13 cellular contexts compared by ENCODE assay signal in the genomic region with DNA sequence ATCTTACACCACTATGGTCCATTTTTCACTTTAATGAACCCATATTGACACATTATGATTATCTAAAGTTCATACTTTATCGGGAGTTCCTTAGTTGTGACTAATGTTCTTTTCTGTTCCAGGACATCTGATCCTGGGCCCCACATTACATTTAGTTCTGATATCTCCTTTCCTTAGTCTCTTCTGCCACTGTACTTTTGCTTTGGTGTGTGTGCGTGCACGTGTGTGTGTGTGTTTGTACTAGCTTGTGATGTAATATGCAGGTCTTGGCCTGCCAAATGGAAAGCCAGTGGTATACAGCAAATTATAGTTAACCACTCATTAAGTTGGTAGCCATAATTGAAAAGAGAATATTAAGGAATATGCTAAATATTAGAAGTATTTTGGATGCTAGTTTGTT.
DNase-seq lines count a peak whose midpoint lies in the region; ATAC-seq, FAIRE-seq and TF ChIP-seq lines count a peak whose summit lies in the region.
"Had no signal": no experiment of that assay in that cellular context is flagged by ENCODE, and none has a peak within 500 bp of the region (broad histone marks: within the 10 kb centered on the region; RNA-seq: fewer than 3 reads in every experiment).

No MANE protein-coding gene starts in this region.

- no peaks in the 10 kb centered on the region for H3K27me3 Mint-ChIP-seq in astrocyte (ENCODE audit: low read depth, unreplicated experiment)

- no peak for ATAC-seq in upper lobe of left lung (ENCODE audit: low FRiP score in 2 of 2)

- peaks cover 7% of the 10 kb centered on the region for H3K9me3 Mint-ChIP-seq in astrocyte (ENCODE audit: unreplicated experiment)

- no peaks in the 10 kb centered on the region for H3K36me3 ChIP-seq in ACC112 (ENCODE audit: insufficient read depth, low read length)
- no peaks in the 10 kb centered on the region for H3K36me3 ChIP-seq in astrocyte (ENCODE audit: insufficient read depth, low read length)
- H3K36me3 ChIP-seq in upper lobe of left lung: no peaks in the 10 kb centered on the region
- H3K36me3 ChIP-seq: BLaER1, WERI-Rb-1 had no signal

- peaks cover 3% of the 10 kb centered on the region for H3K36me3 Mint-ChIP-seq in astrocyte (ENCODE audit: low read depth, unreplicated experiment)
- H3K36me3 Mint-ChIP-seq: mesothelial cell of epicardium had no signal

- no peaks in the 10 kb centered on the region for H4K20me1 ChIP-seq in astrocyte (ENCODE audit: insufficient read depth, low read length)
- H4K20me1 ChIP-seq: BLaER1 had no signal

- H3K79me2 ChIP-seq in ACC112 (ENCODE audit: control insufficient read depth, insufficient read depth, low read length, unreplicated experiment) (no peaks in the 10 kb centered on the region), astrocyte (ENCODE audit: insufficient read depth, low read length) (no peaks in the 10 kb centered on the region)

- H3K4me2 ChIP-seq in astrocyte (ENCODE audit: low read length): peak overlapping the region; percentile 58

- H3K4me1 ChIP-seq in ACC112 (ENCODE audit: control insufficient read depth, insufficient read depth, low read length, unreplicated experiment) (peaks cover 72% of the 10 kb centered on the region), astrocyte (ENCODE audit: insufficient read depth, low read length) (peaks cover 62% of the 10 kb centered on the region), upper lobe of left lung (peaks cover 20 to 48% (median 42%) of the 10 kb centered on the region in 4 donors)

- H3K27me3 ChIP-seq in ACC112 (ENCODE audit: insufficient read depth, low read length): no peaks in the 10 kb centered on the region
- no peaks in the 10 kb centered on the region for H3K27me3 ChIP-seq in astrocyte (ENCODE audit: insufficient read depth, low read length)
- H3K27me3 ChIP-seq in upper lobe of left lung: no peaks in the 10 kb centered on the region
- H3K27me3 ChIP-seq: BLaER1 had no signal

- H3K27ac ChIP-seq in ACC112 (ENCODE audit: low read depth, low read length) (peak overlapping the region; percentile 94), astrocyte (ENCODE audit: low read depth, low read length) (peak overlapping the region; percentile 80), upper lobe of left lung (peak overlapping the region in 1 of 4 donors; percentile 7)
- H3K27ac ChIP-seq: BLaER1, WERI-Rb-1 had no signal

- WGBS in upper lobe of left lung, 2 donors: 80 to 84% methylated on average over 3 of the region's 3 CpGs

- no peak for FAIRE-seq in astrocyte (lab: Jason Lieb, UNC)
- FAIRE-seq: G401.6 had no signal

- H3K4me1 Mint-ChIP-seq in astrocyte (ENCODE audit: low read depth, unreplicated experiment): peaks cover 57% of the 10 kb centered on the region

- no peaks in the 10 kb centered on the region for H3K9me3 ChIP-seq in astrocyte (ENCODE audit: insufficient read depth, low read depth, low read length)
- H3K9me3 ChIP-seq in upper lobe of left lung: no peaks in the 10 kb centered on the region

- H3K9ac ChIP-seq in astrocyte (ENCODE audit: low read length): peak overlapping the region; percentile 35
- H3K9ac ChIP-seq: BLaER1 had no signal

- H3K27ac Mint-ChIP-seq in astrocyte (ENCODE audit: unreplicated experiment): peak overlapping the region; percentile 74
- H3K27ac Mint-ChIP-seq: mesothelial cell of epicardium had no signal

- H3K4me3 Mint-ChIP-seq in astrocyte (ENCODE audit: unreplicated experiment): no peak overlapping the region
- H3K4me3 Mint-ChIP-seq: mesothelial cell of epicardium had no signal

- TF ChIP-seq EP300 in upper lobe of left lung (IDR thresholded peaks at IDR 0.05): no peak

- DNase-seq in HCEC 1CT: peak; percentile 27
- DNase-seq in astrocyte (ENCODE audit: low read depth): no peak
- DNase-seq in myocyte (ENCODE audit: low read depth): peak; percentile 45
- no peak for DNase-seq in HuH-7 (ENCODE audit: low spot score)
- no peak for DNase-seq in SK-N-DZ (ENCODE audit: low spot score)
- DNase-seq in HPDE6-E6E7 (ENCODE audit: extremely low spot score): no peak
- DNase-seq in upper lobe of left lung: no peak
- DNase-seq: H7, WERI-Rb-1 had no signal

- H3K4me3 ChIP-seq in ACC112 (ENCODE audit: low read depth, low read length): peak overlapping the region; percentile 58
- H3K4me3 ChIP-seq in astrocyte (ENCODE audit: insufficient read depth, low read depth, low read length): no peak overlapping the region
- no peak overlapping the region for H3K4me3 ChIP-seq in upper lobe of left lung
- H3K4me3 ChIP-seq: BLaER1 had no signal

- TF ChIP-seq POLR2A in upper lobe of left lung (IDR thresholded peaks at IDR 0.05): no peak

- peak overlapping the region; percentile 64 for H2AFZ ChIP-seq in ACC112 (ENCODE audit: low read length, unreplicated experiment)
- no peak overlapping the region for H2AFZ ChIP-seq in astrocyte (ENCODE audit: low read depth, low read length)

- TF ChIP-seq CTCF in astrocyte (IDR thresholded peaks at IDR 0.05; ENCODE audit: insufficient read depth, low read depth, low read length) (no peak), upper lobe of left lung (IDR thresholded peaks at IDR 0.05) (no peak)

Comparison
In these comparisons a context has a peak if more than half of its experiments do, and no peak if none do; other contexts are left out.
1. DNase-seq: peak in HCEC 1CT (single experiment) and myocyte (single experiment); none in astrocyte (single experiment), HuH-7 (single experiment), SK-N-DZ (single experiment), HPDE6-E6E7 (single experiment) and upper lobe of left lung (0 of 2).